Comparison of ENCODE assay signal across 1 cellular context in genomic region chr12:59182660-59183455, GRCh38.
TF ChIP-seq lines count a peak whose summit lies in the region.

No MANE protein-coding gene starts in this region.

TF ChIP-seq in H1, 55 proteins besides CTCF, POLR2A, EP300 and RAD21:
- TF ChIP-seq CHD7 (IDR thresholded peaks at IDR 0.05; ENCODE audit: insufficient replicate concordance, low read length) (no peak), SP4 (IDR thresholded peaks at IDR 0.05; ENCODE audit: low read length) (no peak), SRF (IDR thresholded peaks at IDR 0.05; ENCODE audit: low read depth, low read length) (no peak), POU5F1 (IDR thresholded peaks at IDR 0.05; ENCODE audit: low read depth, low read length) (no peak)
